ENCODE assay signal across 8 cellular contexts in genomic region chr6:27495386-27496135, GRCh38. TPM values are rescaled to one million over a fixed set of nuclear protein-coding genes. Genes with fewer than 3 reads are reported as not detected.
DNase-seq lines count a peak whose midpoint lies in the region; TF ChIP-seq lines count a peak whose summit lies in the region.

No MANE protein-coding gene starts in this region.

- H3F3A ChIP-seq in MM.1S (ENCODE audit: insufficient read depth, low read length) = no peaks in the 10 kb centered on the region

- H3K27me3 ChIP-seq in brain microvascular endothelial cell (replicated peaks) = no peaks in the 10 kb centered on the region
- H3K27me3 ChIP-seq in kidney epithelial cell (ENCODE audit: control insufficient read depth, insufficient read depth, low read length) = peaks cover 5% of the 10 kb centered on the region
- no peaks in the 10 kb centered on the region; the same call in 1 of the 2 replicates for H3K27me3 ChIP-seq in MM.1S (replicated peaks; ENCODE audit: insufficient read depth, low read length)

- peak overlapping the region; percentile 81 for H3K27ac ChIP-seq in SK-N-MC
- peak overlapping the region; percentile 0 for H3K27ac ChIP-seq in brain microvascular endothelial cell
- H3K27ac ChIP-seq in MM.1S (ENCODE audit: low read length) = no peak overlapping the region

- no peaks in the 10 kb centered on the region for H3K9me2 ChIP-seq in MM.1S (replicated peaks; ENCODE audit: insufficient read depth, low read length)

- no peak overlapping the region for H2AFZ ChIP-seq in MM.1S (ENCODE audit: low read length)

- H3K4me3 Mint-ChIP-seq in HFFc6 = peak overlapping the region; percentile 90

- TF ChIP-seq CTCF in HFFc6 (IDR thresholded peaks at IDR 0.05) = peak; percentile 71
- peak; percentile 22 for TF ChIP-seq CTCF in brain microvascular endothelial cell (IDR thresholded peaks at IDR 0.05; ENCODE audit: low read depth, low read length, missing control alignments)
- no peak for TF ChIP-seq CTCF in kidney epithelial cell (IDR thresholded peaks at IDR 0.05; ENCODE audit: insufficient read depth, low read length, poor library complexity, severe bottlenecking)
- TF ChIP-seq CTCF in MM.1S (IDR thresholded peaks at IDR 0.05; ENCODE audit: low read length) = no peak

- no peaks in the 10 kb centered on the region for H3K9me3 Mint-ChIP-seq in HFFc6

- no peaks in the 10 kb centered on the region for H3K79me2 ChIP-seq in MM.1S (ENCODE audit: low read length)

- peaks cover 5% of the 10 kb centered on the region for H3K27me3 Mint-ChIP-seq in HFFc6 (ENCODE audit: insufficient read depth)

- H3K4me3 ChIP-seq in SK-N-MC (peak overlapping the region; percentile 85), brain microvascular endothelial cell (ENCODE audit: low read depth, low read length) (peak overlapping the region; percentile 81), kidney epithelial cell (ENCODE audit: low read depth, low read length) (peak overlapping the region; percentile 53), MM.1S (ENCODE audit: low read length) (no peak overlapping the region)

- in situ Hi-C loops in brain microvascular endothelial cell (cut with HindIII; ENCODE audit: low pct_ligation_motif_present, low sequenced_read_pairs) = no loop called here

- H3K4me1 Mint-ChIP-seq in HFFc6 (ENCODE audit: low read depth) = peaks cover 19% of the 10 kb centered on the region

- H3K4me1 ChIP-seq in MM.1S (ENCODE audit: low read length) = no peaks in the 10 kb centered on the region

- H3K9me3 ChIP-seq in SK-N-MC (ENCODE audit: low read depth, low read length) = no peaks in the 10 kb centered on the region
- no peaks in the 10 kb centered on the region for H3K9me3 ChIP-seq in MM.1S (replicated peaks; ENCODE audit: insufficient read depth, low read length)

- H3K9ac ChIP-seq in SK-N-MC (ENCODE audit: insufficient read length) (peak overlapping the region; percentile 78), MM.1S (ENCODE audit: low read length) (no peak overlapping the region)

- no peaks in the 10 kb centered on the region for H3K36me3 Mint-ChIP-seq in HFFc6 (ENCODE audit: low read depth)

- H3K36me3 ChIP-seq in SK-N-MC (ENCODE audit: insufficient read depth, low read length) = no peaks in the 10 kb centered on the region
- no peaks in the 10 kb centered on the region for H3K36me3 ChIP-seq in brain microvascular endothelial cell (replicated peaks)
- H3K36me3 ChIP-seq in kidney epithelial cell (ENCODE audit: control insufficient read depth, insufficient read depth, low read length) = no peaks in the 10 kb centered on the region
- no peaks in the 10 kb centered on the region for H3K36me3 ChIP-seq in MM.1S (replicated peaks; ENCODE audit: insufficient read depth, low read length)

- peak overlapping the region; percentile 84 for H3K27ac Mint-ChIP-seq in HFFc6

- H4K20me1 ChIP-seq in MM.1S (ENCODE audit: insufficient read depth, low read length) = no peaks in the 10 kb centered on the region

- DNase-seq in EH (ENCODE audit: low read depth) = peak; percentile 81
- peak; percentile 97 for DNase-seq in HFFc6
- no peak for DNase-seq in SK-N-MC (ENCODE audit: low read depth, low spot score)
- DNase-seq in brain microvascular endothelial cell = peak; percentile 92
- no peak for DNase-seq in kidney epithelial cell (ENCODE audit: low read depth)
- DNase-seq in stimulated activated CD4-positive, alpha-beta T cell treated with anti-CD3 and anti-CD28 coated beads, Interleukin-4, amount 100 ng/mL, for 4 hours = peak; percentile 41 to 67
- no peak for DNase-seq in GM19238 (ENCODE audit: insufficient read length, low spot score)
- DNase-seq in MM.1S = no peak

- no peak overlapping the region for H3K4me2 ChIP-seq in MM.1S (ENCODE audit: low read depth, low read length)

RNA-seq across cellular contexts. Expression of gene ZNF184, which starts 22.7 kb away (rescaled TPM):
- 1 to 10 TPM; 3.8 to 5.2 (median 4.1) TPM for total RNA-seq in HFFc6 (2021; fragmentation: NEBNext Ultra II Directional; extraction: Animal tissue kit (Norgen Biotek cat#: 25700))
- total RNA-seq in kidney epithelial cell = 5.8 and 6.0 TPM in 2 replicates

Comparison
In these comparisons a context has a peak if more than half of its experiments do, and no peak if none do; other contexts are left out.
1. DNase-seq: peak in EH (single experiment), HFFc6 (single experiment), brain microvascular endothelial cell (single experiment) and stimulated activated CD4-positive, alpha-beta T cell treated with anti-CD3 and anti-CD28 coated beads, Interleukin-4, amount 100 ng/mL, for 4 hours (2 of 2); none in SK-N-MC (single experiment), kidney epithelial cell (single experiment), GM19238 (single experiment) and MM.1S (single experiment).
2. CTCF ChIP-seq: peak in HFFc6 (single experiment) and brain microvascular endothelial cell (single experiment); none in kidney epithelial cell (single experiment) and MM.1S (single experiment).